ENCODE assay signal across 1 cellular context in the genomic region with DNA sequence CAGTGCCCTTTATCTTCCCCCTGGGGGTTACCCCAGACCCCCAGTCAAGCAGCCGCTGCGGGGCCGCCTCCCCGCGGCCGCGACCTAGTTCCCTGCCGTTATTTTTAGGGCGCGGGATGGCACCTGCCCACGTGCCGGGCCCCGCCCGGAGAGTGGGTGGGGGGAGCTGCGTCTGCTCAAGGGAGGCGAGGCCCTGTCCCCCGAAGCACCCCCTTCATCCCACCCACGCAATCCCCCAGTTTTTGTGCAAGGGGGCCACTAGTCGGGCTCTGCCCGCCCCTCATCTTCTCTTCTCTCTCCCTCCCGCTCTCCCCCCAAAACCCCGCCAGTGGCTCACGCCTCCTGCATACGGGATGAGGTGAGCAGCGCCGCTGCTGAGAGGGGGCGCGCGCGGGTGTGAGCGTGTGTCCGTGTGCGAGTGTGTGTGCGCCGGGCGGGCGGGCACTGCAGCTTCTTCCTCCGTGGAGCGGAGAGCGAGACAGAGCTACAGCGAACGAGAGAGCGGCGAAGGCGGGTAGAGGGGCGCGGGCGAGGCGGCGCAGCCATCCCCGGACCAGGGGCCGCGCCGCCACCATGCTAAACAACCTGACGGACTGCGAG.
TF ChIP-seq lines count a peak whose summit lies in the region.

A gene (plus strand): TSS at position 444 of the 600 bp plus-strand sequence. CDS start 130 bp downstream, at position 574.

TF ChIP-seq in SK-N-SH treated with all-trans-retinoic acid at 6 μM for 48 hours, 23 proteins besides CTCF, POLR2A, EP300 and RAD21 (continued from another document):
- TF ChIP-seq, protein P1, sequence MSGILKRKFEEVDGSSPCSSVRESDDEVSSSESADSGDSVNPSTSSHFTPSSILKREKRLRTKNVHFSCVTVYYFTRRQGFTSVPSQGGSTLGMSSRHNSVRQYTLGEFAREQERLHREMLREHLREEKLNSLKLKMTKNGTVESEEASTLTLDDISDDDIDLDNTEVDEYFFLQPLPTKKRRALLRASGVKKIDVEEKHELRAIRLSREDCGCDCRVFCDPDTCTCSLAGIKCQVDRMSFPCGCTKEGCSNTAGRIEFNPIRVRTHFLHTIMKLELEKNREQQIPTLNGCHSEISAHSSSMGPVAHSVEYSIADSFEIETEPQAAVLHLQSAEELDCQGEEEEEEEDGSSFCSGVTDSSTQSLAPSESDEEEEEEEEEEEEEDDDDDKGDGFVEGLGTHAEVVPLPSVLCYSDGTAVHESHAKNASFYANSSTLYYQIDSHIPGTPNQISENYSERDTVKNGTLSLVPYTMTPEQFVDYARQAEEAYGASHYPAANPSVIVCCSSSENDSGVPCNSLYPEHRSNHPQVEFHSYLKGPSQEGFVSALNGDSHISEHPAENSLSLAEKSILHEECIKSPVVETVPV (CRISPR knock-in tag; IDR thresholded peaks at IDR 0.05): no peak
- TF ChIP-seq BACH2 (CRISPR knock-in tag; IDR thresholded peaks at IDR 0.05; ENCODE audit: borderline replicate concordance) (no peak), ESRRG (CRISPR knock-in tag; IDR thresholded peaks at IDR 0.05) (no peak), ZNF8 (CRISPR knock-in tag; IDR thresholded peaks at IDR 0.05) (no peak), TOX (CRISPR knock-in tag; IDR thresholded peaks at IDR 0.05; ENCODE audit: borderline replicate concordance) (no peak)
TF ChIP-seq in SK-N-SH treated with all-trans-retinoic acid at 6 μM for 48 hours: peak in this region for 0.
